ENCODE assay signal across 8 cellular contexts in genomic region chr1:207050428-207050767, GRCh38. TPM values are rescaled to one million over a fixed set of nuclear protein-coding genes. Genes with fewer than 3 reads are reported as not detected.
DNase-seq lines count a peak whose midpoint lies in the region; ATAC-seq and TF ChIP-seq lines count a peak whose summit lies in the region.

No MANE protein-coding gene starts in this region.

- H3K27me3 ChIP-seq in HUES6 (ENCODE audit: control insufficient read depth, insufficient read depth, low read length) (no peaks in the 10 kb centered on the region), left lung (no peaks in the 10 kb centered on the region), thyroid gland (no peaks in the 10 kb centered on the region)

- H3K9ac ChIP-seq in HUES6 (ENCODE audit: low read length): peak overlapping the region; percentile 91

- ATAC-seq in left lung: no peak

- CTCF ChIA-PET in HEK293T (lab: Yijun Ruan, JAX): interaction anchor here (0.7 to 1.1 kb wide), 3 partner anchors 10 to 75 kb away, joined by 3 read pairs; no protein-coding TSS in a partner anchor

- H3K9me3 ChIP-seq in HUES6 (ENCODE audit: control insufficient read depth, insufficient read depth, low read depth, low read length) (no peaks in the 10 kb centered on the region), left lung (no peaks in the 10 kb centered on the region), thyroid gland (no peaks in the 10 kb centered on the region)

- no peak for TF ChIP-seq POLR2A in thyroid gland (IDR thresholded peaks at IDR 0.05)

- H3K27ac ChIP-seq in HUES6 (ENCODE audit: low read depth, low read length) (peak overlapping the region; percentile 78), left lung (peak overlapping the region; percentile 91 to 94), thyroid gland (peak overlapping the region; percentile 77 to 97 (median 97))

- 1 to 2% methylated on average over 9 to 11 of the region's 11 CpGs for WGBS in thyroid gland, 2 donors

- H3K4me1 ChIP-seq in HUES6 (ENCODE audit: control insufficient read depth, insufficient read depth, low read length) (peaks cover 12% of the 10 kb centered on the region), left lung (peaks cover 21 to 79% of the 10 kb centered on the region in 2 donors), thyroid gland (peaks cover 39 to 42% of the 10 kb centered on the region in 2 donors)

- intact Hi-C loops in left lung (cut with DNase I) (no loop called here), thyroid gland (cut with DNase I) (no loop called here)

- H3K4me3 ChIP-seq in AG10803 (ENCODE audit: low read length) (peak overlapping the region; percentile 98), HUES6 (ENCODE audit: low read depth, low read length) (peak overlapping the region; percentile 84), astrocyte of the cerebellum (ENCODE audit: low read depth, low read length) (peak overlapping the region; percentile 99), left lung (peak overlapping the region; percentile 63 to 68), thyroid gland (replicated peaks in 1 of 3) (peak overlapping the region; percentile 92 to 99 (median 99))

- POLR2A ChIA-PET in HEK293T (lab: Yijun Ruan, JAX): no interaction called here

- no peak for DNase-seq in AG10803 (ENCODE audit: low read depth)
- no peak for DNase-seq in astrocyte of the cerebellum (ENCODE audit: low read depth)
- DNase-seq in left lung: no peak
- DNase-seq in thyroid gland: peak; percentile 17 to 35
- DNase-seq in HEK293T (ENCODE audit: extremely low spot score): no peak
- DNase-seq in SHP77 treated with DMSO at 0.1 percent for 48 hours (lab: John Stamatoyannopoulos, UW): no peak
- no peak for DNase-seq in NCI-H1048 (lab: John Stamatoyannopoulos, UW)

- in situ Hi-C loops in astrocyte of the cerebellum (cut with HindIII; ENCODE audit: low sequenced_read_pairs): no loop called here

- TF ChIP-seq CTCF in AG10803 (conservative IDR thresholded peaks at IDR 0.05; ENCODE audit: low read length) (peak; percentile 1; the same call in 1 of the 2 replicates), astrocyte of the cerebellum (IDR thresholded peaks at IDR 0.05; ENCODE audit: low read depth, low read length, missing control alignments) (peak; percentile 5), left lung (IDR thresholded peaks at IDR 0.05) (no peak), thyroid gland (IDR thresholded peaks at IDR 0.05) (no peak)

- H3K36me3 ChIP-seq in HUES6 (ENCODE audit: control insufficient read depth, insufficient read depth, low read length) (peaks cover 25% of the 10 kb centered on the region), left lung (peaks cover 0 to 20% of the 10 kb centered on the region in 2 donors), thyroid gland (peaks cover 11 to 13% of the 10 kb centered on the region in 2 donors)

TF ChIP-seq in HEK293T, 16 proteins besides CTCF, POLR2A, EP300 and RAD21:
- TF ChIP-seq LEF1 (IDR thresholded peaks at IDR 0.05; ENCODE audit: borderline replicate concordance): no peak
- no peak for TF ChIP-seq SP1 (IDR thresholded peaks at IDR 0.05)
- no peak for TF ChIP-seq NFRKB (IDR thresholded peaks at IDR 0.05)
- TF ChIP-seq, protein P1, sequence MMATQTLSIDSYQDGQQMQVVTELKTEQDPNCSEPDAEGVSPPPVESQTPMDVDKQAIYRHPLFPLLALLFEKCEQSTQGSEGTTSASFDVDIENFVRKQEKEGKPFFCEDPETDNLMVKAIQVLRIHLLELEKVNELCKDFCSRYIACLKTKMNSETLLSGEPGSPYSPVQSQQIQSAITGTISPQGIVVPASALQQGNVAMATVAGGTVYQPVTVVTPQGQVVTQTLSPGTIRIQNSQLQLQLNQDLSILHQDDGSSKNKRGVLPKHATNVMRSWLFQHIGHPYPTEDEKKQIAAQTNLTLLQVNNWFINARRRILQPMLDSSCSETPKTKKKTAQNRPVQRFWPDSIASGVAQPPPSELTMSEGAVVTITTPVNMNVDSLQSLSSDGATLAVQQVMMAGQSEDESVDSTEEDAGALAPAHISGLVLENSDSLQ (IDR thresholded peaks at IDR 0.05): no peak
- no peak for TF ChIP-seq TARDBP (IDR thresholded peaks at IDR 0.05)
- no peak for TF ChIP-seq ARNT (IDR thresholded peaks at IDR 0.05)
- TF ChIP-seq ELF4 (IDR thresholded peaks at IDR 0.05): no peak
- TF ChIP-seq HDGF (IDR thresholded peaks at IDR 0.05; ENCODE audit: borderline replicate concordance): no peak
- no peak for TF ChIP-seq SUZ12 (IDR thresholded peaks at IDR 0.05)
- TF ChIP-seq FOXM1 (IDR thresholded peaks at IDR 0.05; ENCODE audit: borderline replicate concordance): no peak
- TF ChIP-seq ZNF384 (IDR thresholded peaks at IDR 0.05): no peak
- TF ChIP-seq FOXA1 (IDR thresholded peaks at IDR 0.05): no peak
- TF ChIP-seq FOXK2 (IDR thresholded peaks at IDR 0.05): no peak
- no peak for TF ChIP-seq L3MBTL2 (conservative IDR thresholded peaks at IDR 0.05)
- TF ChIP-seq BHLHE40 (IDR thresholded peaks at IDR 0.05; ENCODE audit: borderline replicate concordance): no peak
- TF ChIP-seq CTBP1 (IDR thresholded peaks at IDR 0.05; ENCODE audit: borderline replicate concordance): no peak
TF ChIP-seq in HEK293T: peak in this region for 0.

RNA-seq across cellular contexts. Expression of gene YOD1, which starts 0.6 kb away (rescaled TPM):
- 1 to 10 TPM; 7.3 to 9.9 TPM for total RNA-seq in left lung
- total RNA-seq in thyroid gland: 10 to 100 TPM; 11.6 to 17.7 (median 13.5) TPM

RNA-seq across cellular contexts. Expression of gene PFKFB2, which starts 2.7 kb away (rescaled TPM):
- total RNA-seq in left lung (10 to 100 TPM; 52.6 to 63.8 TPM), thyroid gland (100 to 1,000 TPM in 2 of 4 donors, 10 to 100 TPM in 2; 87.7 to 191 (median 110) TPM)

RNA-seq across cellular contexts. Expression of gene C1orf116, which starts 17.8 kb away (rescaled TPM):
- total RNA-seq in left lung (100 to 1,000 TPM; 101 to 212 TPM), thyroid gland (10 to 100 TPM in 3 of 4 donors, 1 to 10 TPM in 1; 7.1 to 24.6 (median 13.3) TPM)

RNA-seq across cellular contexts. Expression of gene C4BPB, which starts 38.3 kb away (rescaled TPM):
- total RNA-seq in left lung: 1 to 10 TPM; 4.3 to 6.4 TPM
- total RNA-seq in thyroid gland: not detected

RNA-seq across cellular contexts. Expression of gene C4BPA, which starts 53.6 kb away (rescaled TPM):
- 10 to 100 TPM; 22.2 to 32.1 TPM for total RNA-seq in left lung
- not detected for total RNA-seq in thyroid gland

Comparison
In these comparisons a context has a peak if more than half of its experiments do, and no peak if none do; other contexts are left out.
1. DNase-seq: peak in thyroid gland (2 of 2); none in AG10803 (single experiment), astrocyte of the cerebellum (single experiment), left lung (0 of 2), HEK293T (single experiment), SHP77 treated with DMSO at 0.1 percent for 48 hours (single experiment) and NCI-H1048 (single experiment).
2. CTCF ChIP-seq: peak in AG10803 (single experiment) and astrocyte of the cerebellum (single experiment); none in left lung (0 of 2) and thyroid gland (0 of 6).
3. Peak in every context shown above with its lines, with median percentiles within 50 percentile points of each other: H3K4me3 ChIP-seq and H3K27ac ChIP-seq.